Comparison of ENCODE assay signal across 36 cellular contexts in genomic region chr2:39874236-39874635, GRCh38.
"Had no signal": no experiment of that assay in that cellular context is flagged by ENCODE, and none has a peak within 500 bp of the region (broad histone marks: within the 10 kb centered on the region; RNA-seq: fewer than 3 reads in every experiment).

No MANE protein-coding gene starts in this region.

- H3K4me1 ChIP-seq: adrenal gland, breast epithelium had no signal

- H3K9me3 Mint-ChIP-seq: activated CD4-positive, alpha-beta T cell treated with anti-CD3 and anti-CD28 coated beads, Interleukin-2, amount 10 ng/mL, durations not matched to agents 24 days and 14 days; activated naive CD4-positive, alpha-beta T cell treated with anti-CD3 and anti-CD28 coated beads, Interleukin-2, amount 50 U/mL, for 24 hours; activated naive CD8-positive, alpha-beta T cell treated with anti-CD3 and anti-CD28 coated beads for 36 hours; activated T-helper 1 cell treated with anti-CD3 and anti-CD28 coated beads, Interleukin-12 subunit alpha, Interleukin-12 subunit beta, Interleukin-2, Interleukin-4 antibody, amounts not matched to agents 30 ng/mL and 10 ng/mL and 1 ng/mL, durations not matched to agents 14 hours and 24 hours and 36 hours; central memory CD8-positive, alpha-beta T cell; dendritic cell treated with granulocyte-macrophage colony-stimulating factor and Interleukin-4, amounts not matched to agents 40 ng/mL and 50 ng/mL, for 4 days; endodermal cell; T-helper 2 cell treated with Interferon-gamma antibody and Interleukin-4, amounts not matched to agents 5 μg/mL and 100 μg/mL, for 36 hours had no signal

- H3K36me3 ChIP-seq: adrenal gland, ascending aorta, breast epithelium, esophagus squamous epithelium, gastroesophageal sphincter, heart right ventricle had no signal

- H3K27ac Mint-ChIP-seq: activated CD4-positive, alpha-beta memory T cell treated with anti-CD3 and anti-CD28 coated beads for 36 hours; activated CD4-positive, alpha-beta T cell treated with anti-CD3 and anti-CD28 coated beads for 36 hours; activated CD4-positive, alpha-beta T cell treated with anti-CD3 and anti-CD28 coated beads, Interleukin-2, amount 10 ng/mL, durations not matched to agents 24 days and 14 days; activated CD8-positive, alpha-beta memory T cell treated with anti-CD3 and anti-CD28 coated beads, Interleukin-2, amount 10 ng/mL, durations not matched to agents 7 days and 5 days; activated CD8-positive, alpha-beta T cell treated with anti-CD3 and anti-CD28 coated beads, Interleukin-2, amount 10 ng/mL, durations not matched to agents 7 days and 5 days; activated naive CD4-positive, alpha-beta T cell treated with anti-CD3 and anti-CD28 coated beads for 36 hours; activated naive CD4-positive, alpha-beta T cell treated with anti-CD3 and anti-CD28 coated beads, Interleukin-2, amount 50 U/mL, for 24 hours; activated naive CD8-positive, alpha-beta T cell treated with anti-CD3 and anti-CD28 coated beads for 36 hours; activated naive CD8-positive, alpha-beta T cell treated with anti-CD3 and anti-CD28 coated beads, Interleukin-2, amount 50 U/mL, for 24 hours; activated T-helper 1 cell treated with anti-CD3 and anti-CD28 coated beads, Interleukin-12 subunit alpha, Interleukin-12 subunit beta, Interleukin-2, Interleukin-4 antibody, amounts not matched to agents 30 ng/mL and 10 ng/mL and 1 ng/mL, durations not matched to agents 14 hours and 24 hours and 36 hours; activated T-helper 2 cell treated with anti-CD3 and anti-CD28 coated beads, Interferon-gamma antibody, Interleukin-2, Interleukin-4, amounts not matched to agents 10 μg/mL and 5 μg/mL and 100 μg/mL, durations not matched to agents 14 hours and 24 hours and 36 hours; brain; dendritic cell treated with granulocyte-macrophage colony-stimulating factor and Interleukin-4, amounts not matched to agents 40 ng/mL and 50 ng/mL, for 4 days; endodermal cell; T-helper 17 cell; T-helper 2 cell treated with Interferon-gamma antibody and Interleukin-4, amounts not matched to agents 5 μg/mL and 100 μg/mL, for 36 hours had no signal

- H3K4me3 Mint-ChIP-seq: activated CD4-positive, alpha-beta memory T cell treated with anti-CD3 and anti-CD28 coated beads for 36 hours; activated CD4-positive, alpha-beta T cell treated with anti-CD3 and anti-CD28 coated beads for 36 hours; activated CD4-positive, alpha-beta T cell treated with anti-CD3 and anti-CD28 coated beads, Interleukin-2, amount 10 ng/mL, durations not matched to agents 24 days and 14 days; activated CD8-positive, alpha-beta memory T cell treated with anti-CD3 and anti-CD28 coated beads, Interleukin-2, amount 10 ng/mL, durations not matched to agents 7 days and 5 days; activated CD8-positive, alpha-beta T cell treated with anti-CD3 and anti-CD28 coated beads, Interleukin-2, amount 10 ng/mL, durations not matched to agents 7 days and 5 days; activated naive CD4-positive, alpha-beta T cell treated with anti-CD3 and anti-CD28 coated beads for 36 hours; activated naive CD4-positive, alpha-beta T cell treated with anti-CD3 and anti-CD28 coated beads, Interleukin-2, amount 50 U/mL, for 24 hours; activated naive CD8-positive, alpha-beta T cell treated with anti-CD3 and anti-CD28 coated beads for 36 hours; activated naive CD8-positive, alpha-beta T cell treated with anti-CD3 and anti-CD28 coated beads, Interleukin-2, amount 50 U/mL, for 24 hours; activated T-helper 1 cell treated with anti-CD3 and anti-CD28 coated beads, Interleukin-12 subunit alpha, Interleukin-12 subunit beta, Interleukin-2, Interleukin-4 antibody, amounts not matched to agents 30 ng/mL and 10 ng/mL and 1 ng/mL, durations not matched to agents 14 hours and 24 hours and 36 hours; brain; central memory CD8-positive, alpha-beta T cell; dendritic cell treated with granulocyte-macrophage colony-stimulating factor and Interleukin-4, amounts not matched to agents 40 ng/mL and 50 ng/mL, for 4 days; endodermal cell; T-helper 17 cell; T-helper 2 cell treated with Interferon-gamma antibody and Interleukin-4, amounts not matched to agents 5 μg/mL and 100 μg/mL, for 36 hours had no signal

- H3K9me3 ChIP-seq: adrenal gland, breast epithelium, esophagus squamous epithelium, gastroesophageal sphincter had no signal

- H3K27me3 ChIP-seq: adrenal gland, ascending aorta, breast epithelium, esophagus squamous epithelium, gastroesophageal sphincter, heart right ventricle had no signal

- H3K27me3 Mint-ChIP-seq: activated CD8-positive, alpha-beta memory T cell treated with anti-CD3 and anti-CD28 coated beads, Interleukin-2, amount 10 ng/mL, durations not matched to agents 7 days and 5 days; activated naive CD8-positive, alpha-beta T cell treated with anti-CD3 and anti-CD28 coated beads, Interleukin-2, amount 50 U/mL, for 24 hours; dendritic cell treated with granulocyte-macrophage colony-stimulating factor and Interleukin-4, amounts not matched to agents 40 ng/mL and 50 ng/mL, for 4 days had no signal

- H3K4me3 ChIP-seq: adrenal gland, ascending aorta, breast epithelium, coronary artery, dorsolateral prefrontal cortex, esophagus squamous epithelium, gastroesophageal sphincter, heart right ventricle had no signal

- DNase-seq: activated CD4-positive, alpha-beta memory T cell treated with anti-CD3 and anti-CD28 coated beads for 36 hours; activated CD4-positive, alpha-beta T cell treated with anti-CD3 and anti-CD28 coated beads for 36 hours; activated CD4-positive, alpha-beta T cell treated with anti-CD3 and anti-CD28 coated beads, Interleukin-2, amount 10 ng/mL, durations not matched to agents 24 days and 14 days; activated CD4-positive, CD25-positive, alpha-beta regulatory T cell; activated CD4-positive, CD25-positive, alpha-beta regulatory T cell treated with anti-CD3 and anti-CD28 coated beads, Interleukin-2, amount 50 U/mL, for 72 hours; activated CD8-positive, alpha-beta memory T cell treated with anti-CD3 and anti-CD28 coated beads, Interleukin-2, amount 10 ng/mL, durations not matched to agents 7 days and 5 days; activated CD8-positive, alpha-beta memory T cell treated with anti-CD3 and anti-CD28 coated beads, Interleukin-2, amount 50 U/mL, for 4 hours; activated CD8-positive, alpha-beta T cell treated with anti-CD3 and anti-CD28 coated beads, Interleukin-2, amount 10 ng/mL, durations not matched to agents 7 days and 5 days; activated effector memory CD4-positive, alpha-beta T cell treated with anti-CD3 and anti-CD28 coated beads, Interleukin-2, amount 50 U/mL, for 16 hours; activated naive CD4-positive, alpha-beta T cell treated with anti-CD3 and anti-CD28 coated beads for 36 hours; activated naive CD8-positive, alpha-beta T cell treated with anti-CD3 and anti-CD28 coated beads for 36 hours; activated naive CD8-positive, alpha-beta T cell treated with anti-CD3 and anti-CD28 coated beads, Interleukin-2, amount 50 U/mL, for 24 hours; activated T-cell treated with anti-CD3 and anti-CD28 coated beads, Interleukin-2, amount 50 U/mL, for 1 hour; activated T-cell treated with anti-CD3 and anti-CD28 coated beads, Interleukin-2, amount 50 U/mL, for 48 hours; adrenal gland; dorsolateral prefrontal cortex; effector memory CD4-positive, alpha-beta T cell; endodermal cell; erythroblast; esophagus squamous epithelium; foreskin melanocyte; heart right ventricle; T-helper 1 cell; T-helper 17 cell; T1000 had no signal

- H3K27ac ChIP-seq: adrenal gland, breast epithelium, heart right ventricle had no signal

- H3K36me3 Mint-ChIP-seq: activated CD4-positive, alpha-beta memory T cell treated with anti-CD3 and anti-CD28 coated beads for 36 hours; activated CD8-positive, alpha-beta memory T cell treated with anti-CD3 and anti-CD28 coated beads, Interleukin-2, amount 10 ng/mL, durations not matched to agents 7 days and 5 days; activated naive CD4-positive, alpha-beta T cell treated with anti-CD3 and anti-CD28 coated beads, Interleukin-2, amount 50 U/mL, for 24 hours; activated naive CD8-positive, alpha-beta T cell treated with anti-CD3 and anti-CD28 coated beads for 36 hours; brain had no signal

- H3K4me1 Mint-ChIP-seq: activated CD4-positive, alpha-beta T cell treated with anti-CD3 and anti-CD28 coated beads for 36 hours; activated CD4-positive, alpha-beta T cell treated with anti-CD3 and anti-CD28 coated beads, Interleukin-2, amount 10 ng/mL, durations not matched to agents 24 days and 14 days; activated CD8-positive, alpha-beta memory T cell treated with anti-CD3 and anti-CD28 coated beads, Interleukin-2, amount 10 ng/mL, durations not matched to agents 7 days and 5 days; activated naive CD4-positive, alpha-beta T cell treated with anti-CD3 and anti-CD28 coated beads, Interleukin-2, amount 50 U/mL, for 24 hours; activated naive CD8-positive, alpha-beta T cell treated with anti-CD3 and anti-CD28 coated beads for 36 hours; activated naive CD8-positive, alpha-beta T cell treated with anti-CD3 and anti-CD28 coated beads, Interleukin-2, amount 50 U/mL, for 24 hours; central memory CD8-positive, alpha-beta T cell; endodermal cell; T-helper 17 cell had no signal

- ATAC-seq: activated CD4-positive, alpha-beta T cell treated with anti-CD3 and anti-CD28 coated beads for 36 hours; activated CD8-positive, alpha-beta memory T cell treated with anti-CD3 and anti-CD28 coated beads, Interleukin-2, amount 10 ng/mL, durations not matched to agents 7 days and 5 days; activated CD8-positive, alpha-beta T cell treated with anti-CD3 and anti-CD28 coated beads, Interleukin-2, amount 10 ng/mL, durations not matched to agents 7 days and 5 days; activated naive CD8-positive, alpha-beta T cell treated with anti-CD3 and anti-CD28 coated beads, Interleukin-2, amount 50 U/mL, for 24 hours; T-helper 17 cell had no signal
